ENCODE assay signal across 8 cellular contexts in genomic region chr3:52770581-52771333, GRCh38. TPM values are rescaled to one million over a fixed set of nuclear protein-coding genes. Genes with fewer than 3 reads are reported as not detected.
A peak's percentile ranks its signal among the peaks of the same experiment; 100 is the strongest.
DNase-seq lines count a peak whose midpoint lies in the region; ATAC-seq and TF ChIP-seq lines count a peak whose summit lies in the region.

Gene NEK4 (minus strand): TSS chr3:52770940. CDS start chr3:52770746, 194 bp downstream.

- TF ChIP-seq CTCF in LNCaP clone FGC (IDR thresholded peaks at IDR 0.05; ENCODE audit: control insufficient read depth, extremely low read depth, insufficient read depth) (no peak), fibroblast of mammary gland (conservative IDR thresholded peaks at IDR 0.05; ENCODE audit: control insufficient read depth, insufficient read depth, low read depth, low read length) (no peak)

- H3K9me3 Mint-ChIP-seq in naive thymus-derived CD8-positive, alpha-beta T cell: no peaks in the 10 kb centered on the region
- H3K9me3 Mint-ChIP-seq in stimulated activated naive B cell treated with anti-CD40 and anti-IgM and Interleukin-4, amounts not matched to agents 10 μg/mL and 1 μg/mL and 100 μg/mL, for 72 hours: no peaks in the 10 kb centered on the region

- peak; percentile 87 to 95 for ATAC-seq in naive thymus-derived CD8-positive, alpha-beta T cell
- peak; percentile 99 for ATAC-seq in stimulated activated naive B cell treated with anti-CD40 and anti-IgM and Interleukin-4, amounts not matched to agents 10 μg/mL and 1 μg/mL and 100 μg/mL, for 72 hours (replicated peaks)

- H3K4me1 Mint-ChIP-seq in naive thymus-derived CD8-positive, alpha-beta T cell: peaks cover 20 to 34% (median 24%) of the 10 kb centered on the region in 4 donors
- H3K4me1 Mint-ChIP-seq in stimulated activated naive B cell treated with anti-CD40 and anti-IgM and Interleukin-4, amounts not matched to agents 10 μg/mL and 1 μg/mL and 100 μg/mL, for 72 hours: peaks cover 13 to 20% of the 10 kb centered on the region in 2 donors

- peak within 1 kb of the TSS; percentile 65 for H3K4me3 ChIP-seq in LNCaP clone FGC (ENCODE audit: low read depth, low read length)
- peak within 1 kb of the TSS; percentile 82 for H3K4me3 ChIP-seq in fibroblast of mammary gland (ENCODE audit: control insufficient read depth, low read depth, low read length)

- peaks cover 0 to 22% (median 0%) of the 10 kb centered on the region in 3 donors for H3K36me3 Mint-ChIP-seq in naive thymus-derived CD8-positive, alpha-beta T cell
- H3K36me3 Mint-ChIP-seq in stimulated activated naive B cell treated with anti-CD40 and anti-IgM and Interleukin-4, amounts not matched to agents 10 μg/mL and 1 μg/mL and 100 μg/mL, for 72 hours: no peaks in the 10 kb centered on the region

- no peaks in the 10 kb centered on the region for H3K27me3 Mint-ChIP-seq in naive thymus-derived CD8-positive, alpha-beta T cell
- no peaks in the 10 kb centered on the region for H3K27me3 Mint-ChIP-seq in stimulated activated naive B cell treated with anti-CD40 and anti-IgM and Interleukin-4, amounts not matched to agents 10 μg/mL and 1 μg/mL and 100 μg/mL, for 72 hours

- POLR2A ChIA-PET in naive thymus-derived CD8-positive, alpha-beta T cell (lab: Charles Lee): interaction anchor here (0.5 to 2.1 kb wide), 8 partner anchors 11 to 577 kb away, joined by 3 to 11 read pairs (median 4); partner anchors contain the start of genes DCP1A, GLT8D1 and SPCS1

- peak within 1 kb of the TSS; percentile 89 to 98 (median 96) for H3K27ac Mint-ChIP-seq in naive thymus-derived CD8-positive, alpha-beta T cell
- peak within 1 kb of the TSS; percentile 94 for H3K27ac Mint-ChIP-seq in stimulated activated naive B cell treated with anti-CD40 and anti-IgM and Interleukin-4, amounts not matched to agents 10 μg/mL and 1 μg/mL and 100 μg/mL, for 72 hours

- H3K4me3 Mint-ChIP-seq in naive thymus-derived CD8-positive, alpha-beta T cell: peak within 1 kb of the TSS; percentile 74 to 99 (median 98)
- H3K4me3 Mint-ChIP-seq in stimulated activated naive B cell treated with anti-CD40 and anti-IgM and Interleukin-4, amounts not matched to agents 10 μg/mL and 1 μg/mL and 100 μg/mL, for 72 hours: peak within 1 kb of the TSS; percentile 79 to 87

- DNase-seq in EL (peak; percentile 89), GOT3 (lab: John Stamatoyannopoulos, UW) (peak; percentile 80), LNCaP clone FGC (ENCODE audit: low read depth) (peak; percentile 63), RPMI8226 (peak; percentile 96), fibroblast of mammary gland (ENCODE audit: low read depth) (peak; percentile 84)
- DNase-seq in activated T-helper 1 cell treated with anti-CD3 and anti-CD28 coated beads, Interleukin-2, amount 50 U/mL, for 16 hours (ENCODE audit: low read depth in 1 of 2, low spot score in 1 of 2): peak; percentile 65 to 74
- DNase-seq in naive thymus-derived CD8-positive, alpha-beta T cell: peak; percentile 55 to 89 (median 74)
- DNase-seq in stimulated activated naive B cell treated with anti-CD40 and anti-IgM and Interleukin-4, amounts not matched to agents 10 μg/mL and 1 μg/mL and 100 μg/mL, for 72 hours: peak; percentile 92

RNA-seq across cellular contexts. Expression of gene NEK4, which starts in this region (rescaled TPM):
- 10 to 100 TPM; 24.4 to 25.3 TPM for total RNA-seq in naive thymus-derived CD8-positive, alpha-beta T cell
- polyA plus RNA-seq in naive thymus-derived CD8-positive, alpha-beta T cell: 10 to 100 TPM in 2 of 3 donors, 1 to 10 TPM in 1; 6.2 to 12.4 (median 10.3) TPM

Comparison
In these comparisons a context has a peak if more than half of its experiments do, and no peak if none do; other contexts are left out.
1. Peak in every context shown above with its lines: DNase-seq, ATAC-seq and H3K4me3 ChIP-seq.